Comparison of ENCODE assay signal across 8 cellular contexts in the genomic region with DNA sequence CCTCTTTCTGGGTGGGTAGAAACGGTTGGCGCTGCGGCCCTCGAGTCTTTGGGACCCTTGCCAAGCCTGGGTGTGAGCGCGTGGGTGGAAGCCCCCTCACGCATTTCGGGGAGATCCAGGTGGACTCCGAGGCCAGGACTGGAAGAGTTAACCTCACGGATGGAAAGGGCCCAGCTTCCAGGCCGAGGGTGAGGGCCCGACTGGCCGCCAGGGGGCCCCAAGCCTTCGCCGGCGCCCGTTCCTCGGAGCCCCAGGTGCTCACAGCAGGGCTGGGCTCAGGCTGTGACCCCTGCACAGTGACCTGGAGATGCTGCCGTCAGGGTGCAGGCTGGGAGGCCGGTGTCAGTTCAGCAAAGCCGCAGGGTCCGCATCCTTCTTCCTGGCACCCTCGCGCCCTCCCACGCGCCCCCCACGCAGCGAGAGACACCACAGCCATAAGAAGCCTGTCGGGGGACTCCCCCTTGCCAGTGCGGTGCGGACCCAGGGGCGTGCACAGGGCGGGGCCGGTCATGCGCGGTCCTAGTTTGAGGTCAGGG. TPM values are rescaled to one million over a fixed set of nuclear protein-coding genes. Genes with fewer than 3 reads are reported as not detected.
DNase-seq lines count a peak whose midpoint lies in the region; ATAC-seq and TF ChIP-seq lines count a peak whose summit lies in the region.

No MANE protein-coding gene starts in this region.

- H3K9ac ChIP-seq in duodenal mucosa (ENCODE audit: low read depth in 1 of 2, low read length in 2 of 2): no peak overlapping the region

- peaks cover 9% of the 10 kb centered on the region for H3K4me1 Mint-ChIP-seq in activated CD4-positive, alpha-beta memory T cell treated with anti-CD3 and anti-CD28 coated beads for 36 hours (ENCODE audit: low read depth)

- intact Hi-C loops in activated CD4-positive, alpha-beta memory T cell treated with anti-CD3 and anti-CD28 coated beads for 36 hours (cut with micrococcal nuclease): no loop called here
- intact Hi-C loops in lower lobe of right lung (cut with DNase I): no loop called here

- H3K4me1 ChIP-seq in duodenal mucosa (ENCODE audit: control insufficient read depth in 1 of 2, insufficient read depth in 2 of 2, low read length in 2 of 2) (peaks cover 0 to 7% of the 10 kb centered on the region in 2 donors), lower lobe of right lung (peaks cover 6% of the 10 kb centered on the region)

- no peaks in the 10 kb centered on the region for H3K36me3 Mint-ChIP-seq in activated CD4-positive, alpha-beta memory T cell treated with anti-CD3 and anti-CD28 coated beads for 36 hours

- peak overlapping the region; percentile 80 for H3K27ac Mint-ChIP-seq in activated CD4-positive, alpha-beta memory T cell treated with anti-CD3 and anti-CD28 coated beads for 36 hours

- CTCF ChIA-PET in activated CD4-positive, alpha-beta memory T cell treated with anti-CD3 and anti-CD28 coated beads for 36 hours (lab: Charles Lee): interaction anchor here (0.6 to 1.2 kb wide), 5 partner anchors 16 to 140 kb away, joined by 3 to 5 read pairs (median 4); a partner anchor contains a TSS

- peak; percentile 69 for DNase-seq in GM12865 (ENCODE audit: low read depth)
- peak; percentile 80 to 92 for DNase-seq in NCI-H1930 (lab: John Stamatoyannopoulos, UW)
- DNase-seq in activated CD4-positive, alpha-beta memory T cell treated with anti-CD3 and anti-CD28 coated beads for 36 hours: peak; percentile 92
- peak; percentile 83 for DNase-seq in lower lobe of right lung
- peak; percentile 75 to 81 (median 77) for DNase-seq in stimulated activated CD4-positive, alpha-beta T cell treated with anti-CD3 and anti-CD28 coated beads, TNF-alpha, amount 100 ng/mL, for 48 hours (ENCODE audit: low read depth in 3 of 3)

- peak overlapping the region; percentile 77 for H3K4me3 Mint-ChIP-seq in activated CD4-positive, alpha-beta memory T cell treated with anti-CD3 and anti-CD28 coated beads for 36 hours

- no peaks in the 10 kb centered on the region for H3K36me3 ChIP-seq in duodenal mucosa (ENCODE audit: control insufficient read depth in 1 of 2, insufficient read depth in 2 of 2, low read length in 2 of 2)
- H3K36me3 ChIP-seq in lower lobe of right lung: no peaks in the 10 kb centered on the region

- peak; percentile 63 for ATAC-seq in HG02642 (IDR thresholded peaks at IDR 0.05; ENCODE audit: poor library complexity, unreplicated experiment)
- ATAC-seq in lower lobe of right lung: peak; percentile 97
- no peak for ATAC-seq in GM18870 (IDR thresholded peaks at IDR 0.05; ENCODE audit: unreplicated experiment)

- peak overlapping the region; percentile 42 for H3K4me3 ChIP-seq in GM12865 (ENCODE audit: low read depth, low read length)
- H3K4me3 ChIP-seq in duodenal mucosa (ENCODE audit: low read depth in 1 of 2, low read length in 2 of 2): peak overlapping the region; percentile 53 to 60
- H3K4me3 ChIP-seq in lower lobe of right lung: peak overlapping the region; percentile 54

- no peaks in the 10 kb centered on the region for H3K9me3 Mint-ChIP-seq in activated CD4-positive, alpha-beta memory T cell treated with anti-CD3 and anti-CD28 coated beads for 36 hours

- POLR2A ChIA-PET in activated CD4-positive, alpha-beta memory T cell treated with anti-CD3 and anti-CD28 coated beads for 36 hours (lab: Charles Lee): no interaction called here

- H3K27me3 ChIP-seq in duodenal mucosa (ENCODE audit: control insufficient read depth in 1 of 2, insufficient read depth in 2 of 2, low read length in 2 of 2) (no peaks in the 10 kb centered on the region), lower lobe of right lung (ENCODE audit: low read depth) (peaks cover 5% of the 10 kb centered on the region)

- TF ChIP-seq CTCF in GM12865 (IDR thresholded peaks at IDR 0.05; ENCODE audit: insufficient read depth, low read depth, low read length, missing control alignments) (peak; percentile 74), lower lobe of right lung (IDR thresholded peaks at IDR 0.05) (peak; percentile 80)

- peak overlapping the region; percentile 66 for H3K27ac ChIP-seq in duodenal mucosa (ENCODE audit: low read depth, low read length)
- H3K27ac ChIP-seq in lower lobe of right lung: peak overlapping the region; percentile 49

- H3K27me3 Mint-ChIP-seq in activated CD4-positive, alpha-beta memory T cell treated with anti-CD3 and anti-CD28 coated beads for 36 hours: peaks cover 13% of the 10 kb centered on the region

- no peaks in the 10 kb centered on the region for H3K9me3 ChIP-seq in duodenal mucosa (ENCODE audit: control insufficient read depth in 1 of 2, low read length in 2 of 2)
- no peaks in the 10 kb centered on the region for H3K9me3 ChIP-seq in lower lobe of right lung

RNA-seq across cellular contexts. Expression of a gene that starts 34.2 kb away (rescaled TPM):
- under 1 TPM; 0.61 to 0.88 TPM for total RNA-seq in activated CD4-positive, alpha-beta memory T cell treated with anti-CD3 and anti-CD28 coated beads for 36 hours
- total RNA-seq in lower lobe of right lung: 21.5 TPM

RNA-seq across cellular contexts. Expression of a gene that starts 57.8 kb away (rescaled TPM):
- not detected for total RNA-seq in activated CD4-positive, alpha-beta memory T cell treated with anti-CD3 and anti-CD28 coated beads for 36 hours
- total RNA-seq in lower lobe of right lung: not detected

Comparison
In these comparisons a context has a peak if more than half of its experiments do, and no peak if none do; other contexts are left out.
1. RNA of a gene that starts 34.2 kb away (total RNA-seq): 21.5 TPM in lower lobe of right lung (single experiment); 0.61 to 0.88 TPM in activated CD4-positive, alpha-beta memory T cell treated with anti-CD3 and anti-CD28 coated beads for 36 hours; every median in the first group is over 10 times any median in the second.
2. Peak in every context shown above with its lines, with median percentiles within 50 percentile points of each other: DNase-seq and H3K4me3 ChIP-seq.